In genomic region chr14:68140111-68140741, GRCh38 we compare ENCODE assay signal across 8 cellular contexts.
DNase-seq lines count a peak whose midpoint lies in the region; ATAC-seq and TF ChIP-seq lines count a peak whose summit lies in the region.

No MANE protein-coding gene starts in this region.

- no peak overlapping the region for H3K4me3 ChIP-seq in SK-N-SH (ENCODE audit: low read depth in 2 of 2, low read length in 1 of 2)
- no peak overlapping the region for H3K4me3 ChIP-seq in heart left ventricle
- no peak overlapping the region for H3K4me3 ChIP-seq in sigmoid colon

- peaks cover 61% of the 10 kb centered on the region for H3F3A ChIP-seq in SK-N-SH (replicated peaks; ENCODE audit: insufficient read depth)

- TF ChIP-seq POLR2A in heart left ventricle (IDR thresholded peaks at IDR 0.05) (peak in 1 of 2 donors; percentile 32), sigmoid colon (IDR thresholded peaks at IDR 0.05) (no peak)

- H3K9ac ChIP-seq in SK-N-SH, result peak overlapping the region; percentile 89

- POLR2A ChIA-PET in SK-N-SH (lab: Yijun Ruan, JAX), result no interaction called here

- TF ChIP-seq EP300 in SK-N-SH (IDR thresholded peaks at IDR 0.05; ENCODE audit: borderline replicate concordance in 1 of 2, low read depth in 1 of 2, low read length in 1 of 2) (peak; percentile 57 to 99), sigmoid colon (IDR thresholded peaks at IDR 0.05) (peak; percentile 98 to 100 (median 99))

- H4K20me1 ChIP-seq in SK-N-SH (ENCODE audit: insufficient read depth), result no peaks in the 10 kb centered on the region

- CTCF ChIA-PET in SK-N-SH (lab: Yijun Ruan, JAX), result no interaction called here

- TF ChIP-seq CTCF in SK-N-SH (IDR thresholded peaks at IDR 0.05) (no peak), heart left ventricle (IDR thresholded peaks at IDR 0.05) (no peak), sigmoid colon (IDR thresholded peaks at IDR 0.05) (no peak)

- H3K4me1 ChIP-seq in SK-N-SH (ENCODE audit: control insufficient read depth in 1 of 2, insufficient read depth in 2 of 2, low read depth in 1 of 2, low read length in 1 of 2) (peaks cover 19 to 83% of the 10 kb centered on the region in 2 experiments), heart left ventricle (peaks cover 3 to 71% (median 35%) of the 10 kb centered on the region in 12 donors), sigmoid colon (peaks cover 0 to 90% (median 81%) of the 10 kb centered on the region in 4 donors)

- ATAC-seq in heart left ventricle (peak in 3 of 4 donors; percentile 48 to 73 (median 56)), GM21528 (IDR thresholded peaks at IDR 0.05; ENCODE audit: low FRiP score, unreplicated experiment) (no peak), HG03097 (IDR thresholded peaks at IDR 0.05; ENCODE audit: low FRiP score, unreplicated experiment) (no peak), GM18873 (IDR thresholded peaks at IDR 0.05; ENCODE audit: low FRiP score, unreplicated experiment) (no peak)

- H3K9me3 ChIP-seq in SK-N-SH, result no peaks in the 10 kb centered on the region
- H3K9me3 ChIP-seq in heart left ventricle, result no peaks in the 10 kb centered on the region
- H3K9me3 ChIP-seq in sigmoid colon, result no peaks in the 10 kb centered on the region

- no peaks in the 10 kb centered on the region for H3K79me2 ChIP-seq in SK-N-SH (ENCODE audit: insufficient read depth)

- intact Hi-C loops in heart left ventricle (cut with DNase I) (loop anchor here in 6 of 10 donors (5.0 to 10.0 kb wide), 6 partner anchors 57 to 677 kb away; no protein-coding TSS in a partner anchor), sigmoid colon (cut with DNase I) (loop anchor here (2.0 to 10.0 kb wide), 7 partner anchors 53 to 677 kb away; partner anchors contain the start of gene ZFP36L1)

- no peak overlapping the region for H2AFZ ChIP-seq in SK-N-SH (ENCODE audit: low read depth)

- H3K4me2 ChIP-seq in SK-N-SH, result peak overlapping the region; percentile 67

- peak overlapping the region; percentile 95 to 100 for H3K27ac ChIP-seq in SK-N-SH (ENCODE audit: low read depth in 2 of 2, low read length in 1 of 2)
- peak overlapping the region in 11 of 12 donors; percentile 35 to 89 (median 53) for H3K27ac ChIP-seq in heart left ventricle
- peak overlapping the region; percentile 86 to 92 (median 88) for H3K27ac ChIP-seq in sigmoid colon

- no peaks in the 10 kb centered on the region for H3K36me3 ChIP-seq in SK-N-SH (replicated peaks in 1 of 2; ENCODE audit: control insufficient read depth in 1 of 2, insufficient read depth in 2 of 2, low read length in 1 of 2)
- no peaks in the 10 kb centered on the region for H3K36me3 ChIP-seq in heart left ventricle
- H3K36me3 ChIP-seq in sigmoid colon, result no peaks in the 10 kb centered on the region

- 13% methylated on average over 2 of the region's 2 CpGs for WGBS in SK-N-SH (ENCODE audit: low lambda C conversion rate)
- WGBS in heart left ventricle, 4 donors, result 20 to 45% (median 31%) methylated on average over 2 of the region's 2 CpGs
- 11 to 42% methylated on average over 2 of the region's 2 CpGs for WGBS in sigmoid colon, 2 donors

- H3K27me3 ChIP-seq in SK-N-SH (ENCODE audit: insufficient read depth), result no peaks in the 10 kb centered on the region
- H3K27me3 ChIP-seq in heart left ventricle, result no peaks in the 10 kb centered on the region
- H3K27me3 ChIP-seq in sigmoid colon, result no peaks in the 10 kb centered on the region

- peak; percentile 67 for DNase-seq in HK-2 (ENCODE audit: unreplicated experiment)
- no peak for DNase-seq in SK-N-SH
- DNase-seq in heart left ventricle, result peak in 4 of 5 donors; percentile 24 to 61 (median 42)
- DNase-seq in sigmoid colon, result peak; percentile 89
- no peak for DNase-seq in ecto neural progenitor cell (ENCODE audit: low spot score)

- no peak for TF ChIP-seq RAD21 in SK-N-SH (IDR thresholded peaks at IDR 0.05; ENCODE audit: low read length)

- no peaks in the 10 kb centered on the region for H3K9me2 ChIP-seq in SK-N-SH

TF ChIP-seq in SK-N-SH, 30 proteins besides CTCF, POLR2A, EP300 and RAD21 (continues in another document):
- TF ChIP-seq JUND (IDR thresholded peaks at IDR 0.05) (peak; percentile 88), PBX3 (IDR thresholded peaks at IDR 0.05) (peak; percentile 91), FOSL2 (IDR thresholded peaks at IDR 0.05; ENCODE audit: borderline replicate concordance, low read depth) (peak; percentile 82), TCF12 (IDR thresholded peaks at IDR 0.05) (peak; percentile 98), REST (IDR thresholded peaks at IDR 0.05; ENCODE audit: low read depth, low read length) (peak; percentile 66; the same call in 1 of the 2 replicates), ZBTB33 (IDR thresholded peaks at IDR 0.05; ENCODE audit: borderline replicate concordance, low read depth) (peak; percentile 74), NFIC (IDR thresholded peaks at IDR 0.05; ENCODE audit: borderline replicate concordance) (peak; percentile 84), CHD2 (IDR thresholded peaks at IDR 0.05; ENCODE audit: low read length, partially characterized antibody) (no peak), FOXM1 (IDR thresholded peaks at IDR 0.05; ENCODE audit: low read depth) (peak; percentile 97), MXI1 (IDR thresholded peaks at IDR 0.05; ENCODE audit: low read depth, low read length) (no peak), RCOR1 (IDR thresholded peaks at IDR 0.05; ENCODE audit: low read length) (no peak), RXRA (IDR thresholded peaks at IDR 0.05; ENCODE audit: borderline replicate concordance, low read depth) (peak; percentile 83; the same call in 1 of the 2 replicates), YY1 (IDR thresholded peaks at IDR 0.05; ENCODE audit: low read depth) (peak; percentile 57; the same call in 1 of the 2 replicates), SMC3 (IDR thresholded peaks at IDR 0.05; ENCODE audit: low read depth, low read length) (0 out of 2 replicates have a peak, but pooled peaks have one; percentile 8), GATA2 (CRISPR knock-in tag; IDR thresholded peaks at IDR 0.05) (no peak), POLR2AphosphoS5 (IDR thresholded peaks at IDR 0.05; ENCODE audit: low read depth, low read length) (peak; percentile 84; the same call in 1 of the 2 replicates), TEAD4 (IDR thresholded peaks at IDR 0.05; ENCODE audit: borderline replicate concordance, insufficient read depth) (peak; percentile 97), SIN3A (IDR thresholded peaks at IDR 0.05; ENCODE audit: borderline replicate concordance, low read depth, low read length) (0 out of 2 replicates have a peak, but pooled peaks have one; percentile 26), USF1 (IDR thresholded peaks at IDR 0.05; ENCODE audit: borderline replicate concordance, low read depth) (no peak)

Comparison
In these comparisons a context has a peak if more than half of its experiments do, and no peak if none do; other contexts are left out.
1. DNase-seq: peak in HK-2 (single experiment), heart left ventricle (4 of 5) and sigmoid colon (single experiment); none in SK-N-SH (single experiment) and ecto neural progenitor cell (single experiment).
2. ATAC-seq: peak in heart left ventricle (3 of 4); none in GM21528 (single experiment), HG03097 (single experiment) and GM18873 (single experiment).
3. Peak in every context shown above with its lines, with median percentiles within 50 percentile points of each other: H3K27ac ChIP-seq.